Comparison of ENCODE assay signal across 1 cellular context in genomic region chr17:6323626-6324356, GRCh38.
TF ChIP-seq lines count a peak whose summit lies in the region.

No MANE protein-coding gene starts in this region.

TF ChIP-seq in WTC11, 78 proteins besides CTCF, POLR2A, EP300 and RAD21 (continued from another document):
- TF ChIP-seq AFF4 (CRISPR knock-in tag; IDR thresholded peaks at IDR 0.05; ENCODE audit: borderline replicate concordance) = no peak
- no peak for TF ChIP-seq ZNF232 (CRISPR knock-in tag; IDR thresholded peaks at IDR 0.05)
- peak; percentile 82 for TF ChIP-seq PRDM15 (CRISPR knock-in tag; IDR thresholded peaks at IDR 0.05)
- TF ChIP-seq EMX1 (CRISPR knock-in tag; IDR thresholded peaks at IDR 0.05) = no peak
- TF ChIP-seq FOXP1 (CRISPR knock-in tag; IDR thresholded peaks at IDR 0.05; ENCODE audit: borderline replicate concordance) = no peak
- peak; percentile 50; the same call in 1 of the 2 replicates for TF ChIP-seq NFYB (CRISPR knock-in tag; conservative IDR thresholded peaks at IDR 0.05; ENCODE audit: low read depth)
- TF ChIP-seq GRHL2 (CRISPR knock-in tag; IDR thresholded peaks at IDR 0.05; ENCODE audit: insufficient replicate concordance, severe bottlenecking) = no peak
- TF ChIP-seq, protein P1, sequence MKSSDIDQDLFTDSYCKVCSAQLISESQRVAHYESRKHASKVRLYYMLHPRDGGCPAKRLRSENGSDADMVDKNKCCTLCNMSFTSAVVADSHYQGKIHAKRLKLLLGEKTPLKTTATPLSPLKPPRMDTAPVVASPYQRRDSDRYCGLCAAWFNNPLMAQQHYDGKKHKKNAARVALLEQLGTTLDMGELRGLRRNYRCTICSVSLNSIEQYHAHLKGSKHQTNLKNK (CRISPR knock-in tag; IDR thresholded peaks at IDR 0.05) = no peak
- TF ChIP-seq USF2 (CRISPR knock-in tag; IDR thresholded peaks at IDR 0.05) = peak; percentile 76
- no peak for TF ChIP-seq ZNF425 (CRISPR knock-in tag; conservative IDR thresholded peaks at IDR 0.05)
- no peak for TF ChIP-seq JAZF1 (CRISPR knock-in tag; IDR thresholded peaks at IDR 0.05)
- no peak for TF ChIP-seq CREB1 (CRISPR knock-in tag; IDR thresholded peaks at IDR 0.05)
- TF ChIP-seq ZNF512 (CRISPR knock-in tag; IDR thresholded peaks at IDR 0.05; ENCODE audit: borderline replicate concordance) = no peak
- TF ChIP-seq PRRX2 (CRISPR knock-in tag; IDR thresholded peaks at IDR 0.05) = no peak
- no peak for TF ChIP-seq MYBL2 (CRISPR knock-in tag; IDR thresholded peaks at IDR 0.05)
